ENCODE assay signal across 15 cellular contexts in genomic region chr12:115963030-115963480, GRCh38.
DNase-seq lines count a peak whose midpoint lies in the region; ATAC-seq and TF ChIP-seq lines count a peak whose summit lies in the region.
"Had no signal": no experiment of that assay in that cellular context is flagged by ENCODE, and none has a peak within 500 bp of the region (broad histone marks: within the 10 kb centered on the region; RNA-seq: fewer than 3 reads in every experiment).

No MANE protein-coding gene starts in this region.

- H3K27me3 ChIP-seq in Panc1 (ENCODE audit: control insufficient read depth, insufficient read depth, low read length) (no peaks in the 10 kb centered on the region), trophoblast cell (ENCODE audit: insufficient read depth, low read length) (no peaks in the 10 kb centered on the region)

- in situ Hi-C loops in Panc1 (cut with HindIII; ENCODE audit: low pct_unique_long_range_greater_than_20kb, low sequenced_read_pairs) = no loop called here

- H3K9me3 ChIP-seq in Panc1 (ENCODE audit: control insufficient read depth, insufficient read depth, low read depth, low read length) (no peaks in the 10 kb centered on the region), trophoblast cell (ENCODE audit: insufficient read depth, low read depth, low read length) (no peaks in the 10 kb centered on the region)
- H3K9me3 ChIP-seq: left ventricle myocardium inferior had no signal

- H4K91ac ChIP-seq in trophoblast cell (ENCODE audit: low read depth, low read length) = no peak overlapping the region

- no peak overlapping the region for H2BK120ac ChIP-seq in trophoblast cell (ENCODE audit: insufficient read depth, low read length, poor library complexity)

- POLR2A ChIA-PET in activated CD4-positive, alpha-beta T cell treated with anti-CD3 and anti-CD28 coated beads for 36 hours (lab: Charles Lee) = no interaction called here
- POLR2A ChIA-PET in Panc1 (lab: Charles Lee) = no interaction called here

- ATAC-seq in activated CD4-positive, alpha-beta T cell treated with anti-CD3 and anti-CD28 coated beads for 36 hours = no peak
- ATAC-seq in Panc1 (peak; percentile 68), HG03342 (IDR thresholded peaks at IDR 0.05; ENCODE audit: unreplicated experiment) (no peak), GM21529 (IDR thresholded peaks at IDR 0.05; ENCODE audit: unreplicated experiment) (no peak)
- ATAC-seq: GM12878 had no signal

- intact Hi-C loops in activated CD4-positive, alpha-beta T cell treated with anti-CD3 and anti-CD28 coated beads for 36 hours (cut with DNase I, micrococcal nuclease) = no loop called here
- intact Hi-C loops in Panc1 (cut with micrococcal nuclease; ENCODE audit: unreplicated experiment) = no loop called here

- peak overlapping the region; percentile 24 for H3K27ac Mint-ChIP-seq in activated CD4-positive, alpha-beta T cell treated with anti-CD3 and anti-CD28 coated beads for 36 hours
- H3K27ac Mint-ChIP-seq: activated T-helper 1 cell treated with anti-CD3 and anti-CD28 coated beads, Interleukin-12 subunit alpha, Interleukin-12 subunit beta, Interleukin-2, Interleukin-4 antibody, amounts not matched to agents 30 ng/mL and 10 ng/mL and 1 ng/mL, durations not matched to agents 14 hours and 24 hours and 36 hours had no signal

- no peaks in the 10 kb centered on the region for H3K79me2 ChIP-seq in trophoblast cell (ENCODE audit: control insufficient read depth, insufficient read depth, low read length, poor library complexity)

- CTCF ChIA-PET in activated CD4-positive, alpha-beta T cell treated with anti-CD3 and anti-CD28 coated beads for 36 hours (lab: Charles Lee) = no interaction called here
- CTCF ChIA-PET in Panc1 (lab: Charles Lee) = no interaction called here

- H2BK5ac ChIP-seq in trophoblast cell (ENCODE audit: low read depth, low read length, poor library complexity) = no peak overlapping the region

- no peak overlapping the region for H2AK5ac ChIP-seq in trophoblast cell (ENCODE audit: low read length)

- WGBS in trophoblast cell (ENCODE audit: extremely low coverage, insufficient coverage, insufficient read length) = no CpG with 5 or more reads among the region's 5 CpGs

- H3K4ac ChIP-seq in trophoblast cell (ENCODE audit: low read depth, low read length) = no peak overlapping the region

- H2BK12ac ChIP-seq in trophoblast cell (ENCODE audit: low read length) = no peak overlapping the region

- no peak overlapping the region for H4K12ac ChIP-seq in trophoblast cell (ENCODE audit: low read depth, low read length)

- no peak for DNase-seq in activated CD4-positive, alpha-beta T cell treated with anti-CD3 and anti-CD28 coated beads for 36 hours
- no peak for DNase-seq in activated CD4-positive, alpha-beta T cell treated with anti-CD3 and anti-CD28 coated beads for 4 hours
- DNase-seq in Panc1 (ENCODE audit: low read depth, low spot score) (no peak), epithelial cell of esophagus (ENCODE audit: low read depth) (peak; percentile 39), trophoblast cell (peak; percentile 35 to 52), UCSD-AML1 (lab: John Stamatoyannopoulos, UW; ENCODE audit: unreplicated experiment) (no peak)
- DNase-seq: left ventricle myocardium inferior, NCI-H1092, NCI-H524, Right ventricle myocardium superior had no signal

- H3K4me2 ChIP-seq in trophoblast cell (ENCODE audit: low read length) = no peak overlapping the region

- no TSS peak for BruUV-seq in Panc1 (replicated peaks; lab: Mats Ljungman, UMichigan)

- no peaks in the 10 kb centered on the region for H3K9me3 Mint-ChIP-seq in activated CD4-positive, alpha-beta T cell treated with anti-CD3 and anti-CD28 coated beads for 36 hours (ENCODE audit: low read depth)
- H3K9me3 Mint-ChIP-seq: activated T-helper 1 cell treated with anti-CD3 and anti-CD28 coated beads, Interleukin-12 subunit alpha, Interleukin-12 subunit beta, Interleukin-2, Interleukin-4 antibody, amounts not matched to agents 30 ng/mL and 10 ng/mL and 1 ng/mL, durations not matched to agents 14 hours and 24 hours and 36 hours had no signal

- H3K9ac ChIP-seq in trophoblast cell (ENCODE audit: low read length) = no peak overlapping the region

- no peak overlapping the region for H4K8ac ChIP-seq in trophoblast cell (ENCODE audit: low read depth, low read length)

- no peak overlapping the region for H3K18ac ChIP-seq in trophoblast cell (ENCODE audit: low read length)

- H3K23ac ChIP-seq in trophoblast cell (ENCODE audit: low read length) = peak overlapping the region; percentile 30

- peaks cover 8% of the 10 kb centered on the region for H3K4me1 Mint-ChIP-seq in activated CD4-positive, alpha-beta T cell treated with anti-CD3 and anti-CD28 coated beads for 36 hours

- no peak for TF ChIP-seq CTCF in Panc1 (IDR thresholded peaks at IDR 0.05)
- TF ChIP-seq CTCF in epithelial cell of esophagus (IDR thresholded peaks at IDR 0.05; ENCODE audit: insufficient read depth, low read depth, low read length, missing control alignments) = no peak

- no peaks in the 10 kb centered on the region for H3K27me3 Mint-ChIP-seq in activated CD4-positive, alpha-beta T cell treated with anti-CD3 and anti-CD28 coated beads for 36 hours

- H3K14ac ChIP-seq in trophoblast cell (ENCODE audit: low read length) = no peak overlapping the region

- H3K36me3 ChIP-seq in Panc1 (ENCODE audit: control insufficient read depth, insufficient read depth, low read length) (peaks cover 32% of the 10 kb centered on the region), trophoblast cell (ENCODE audit: control insufficient read depth in 1 of 2, insufficient read depth in 2 of 2, low read length in 2 of 2) (peaks cover 16 to 48% of the 10 kb centered on the region in 2 experiments)

- H3K4me3 ChIP-seq in Panc1 (ENCODE audit: low read depth in 2 of 2, low read length in 2 of 2) = no peak overlapping the region
- H3K4me3 ChIP-seq in epithelial cell of esophagus (ENCODE audit: low read length) = no peak overlapping the region
- no peak overlapping the region for H3K4me3 ChIP-seq in trophoblast cell (ENCODE audit: low read depth, low read length)
- H3K4me3 ChIP-seq: GM12878, left ventricle myocardium inferior had no signal

- H3K27ac ChIP-seq in Panc1 (ENCODE audit: low read length) = no peak overlapping the region
- no peak overlapping the region for H3K27ac ChIP-seq in trophoblast cell (ENCODE audit: low read depth, low read length)
- H3K27ac ChIP-seq: left ventricle myocardium inferior, VCaP had no signal

- peaks cover 40% of the 10 kb centered on the region for H3K36me3 Mint-ChIP-seq in activated CD4-positive, alpha-beta T cell treated with anti-CD3 and anti-CD28 coated beads for 36 hours (ENCODE audit: low read depth)

- H2AFZ ChIP-seq in trophoblast cell (ENCODE audit: insufficient read depth, low read length, poor library complexity) = no peak overlapping the region

- H3K4me1 ChIP-seq in Panc1 (ENCODE audit: control insufficient read depth, insufficient read depth, low read length) = 0 out of 2 replicates have a peak, but pooled peaks cover 3% of the 10 kb centered on the region
- peaks cover 2 to 5% of the 10 kb centered on the region in 2 experiments for H3K4me1 ChIP-seq in trophoblast cell (ENCODE audit: control insufficient read depth in 1 of 2, insufficient read depth in 2 of 2, low read length in 2 of 2)
- H3K4me1 ChIP-seq: left ventricle myocardium inferior had no signal

- no peak overlapping the region for H3K4me3 Mint-ChIP-seq in activated CD4-positive, alpha-beta T cell treated with anti-CD3 and anti-CD28 coated beads for 36 hours
- H3K4me3 Mint-ChIP-seq: activated T-helper 1 cell treated with anti-CD3 and anti-CD28 coated beads, Interleukin-12 subunit alpha, Interleukin-12 subunit beta, Interleukin-2, Interleukin-4 antibody, amounts not matched to agents 30 ng/mL and 10 ng/mL and 1 ng/mL, durations not matched to agents 14 hours and 24 hours and 36 hours had no signal

- no peaks in the 10 kb centered on the region for H3K79me1 ChIP-seq in trophoblast cell (ENCODE audit: low read length)

Comparison
In these comparisons a context has a peak if more than half of its experiments do, and no peak if none do; other contexts are left out.
1. DNase-seq: peak in epithelial cell of esophagus (single experiment) and trophoblast cell (2 of 2); none in activated CD4-positive, alpha-beta T cell treated with anti-CD3 and anti-CD28 coated beads for 36 hours (single experiment), activated CD4-positive, alpha-beta T cell treated with anti-CD3 and anti-CD28 coated beads for 4 hours (0 of 2), Panc1 (single experiment) and UCSD-AML1 (single experiment).